In genomic region chr6:127459231-127459641, GRCh38 we compare ENCODE assay signal across 10 cellular contexts. TPM values are rescaled to one million over a fixed set of nuclear protein-coding genes. Genes with fewer than 3 reads are reported as not detected.
DNase-seq lines count a peak whose midpoint lies in the region; TF ChIP-seq lines count a peak whose summit lies in the region.
"Had no signal": no experiment of that assay in that cellular context is flagged by ENCODE, and none has a peak within 500 bp of the region (broad histone marks: within the 10 kb centered on the region; RNA-seq: fewer than 3 reads in every experiment).

Gene KIAA0408, minus strand, starts transcription at chr6:127459389. Its CDS starts 5,408 bp downstream, at chr6:127453981.

- H3K9me3 Mint-ChIP-seq in CD14-positive monocyte: no peaks in the 10 kb centered on the region

- H3K4me3 ChIP-seq in foreskin fibroblast (ENCODE audit: low read depth in 1 of 2, low read length in 2 of 2): peak within 1 kb of the TSS; percentile 18 to 45

- intact Hi-C loops in CD14-positive monocyte (cut with micrococcal nuclease): loop anchor here in 1 of 2 donors (10.0 kb wide), 1 partner anchor 56 kb away; the partner anchor contains the start of gene MTCL3

- H3K36me3 Mint-ChIP-seq in CD14-positive monocyte: no peaks in the 10 kb centered on the region

- H3K27ac Mint-ChIP-seq in CD14-positive monocyte: peak within 1 kb of the TSS in 6 of 7 donors; percentile 53 to 95 (median 88)

- TF ChIP-seq CTCF in CD14-positive monocyte (IDR thresholded peaks at IDR 0.05) (no peak), foreskin fibroblast (IDR thresholded peaks at IDR 0.05; ENCODE audit: low read depth, low read length) (no peak)

- DNase-seq in CD14-positive monocyte (ENCODE audit: low spot score) (no peak), RPMI7951 (ENCODE audit: low read depth) (peak; percentile 65), foreskin fibroblast (peak; percentile 55 to 83), pons (ENCODE audit: low spot score) (peak; percentile 39), NCI-H526 (lab: John Stamatoyannopoulos, UW) (no peak), NCI-H2081 (lab: John Stamatoyannopoulos, UW) (no peak), HT-29 (ENCODE audit: low spot score) (no peak), SKM-1 treated with dmso at 0.1 percent for 144 hours (lab: John Stamatoyannopoulos, UW; ENCODE audit: unreplicated experiment) (no peak)
- DNase-seq: NCI-H1048; stimulated activated naive CD4-positive, alpha-beta T cell treated with Interleukin-2 at 50 U/mL for 16 hours had no signal

- peaks cover 35% of the 10 kb centered on the region for H3K4me1 Mint-ChIP-seq in CD14-positive monocyte

- peak within 1 kb of the TSS in 1 of 2 donors; percentile 34 for H3K4me3 Mint-ChIP-seq in CD14-positive monocyte

- peaks cover 0 to 2% (median 0%) of the 10 kb centered on the region in 3 donors for H3K27me3 Mint-ChIP-seq in CD14-positive monocyte (ENCODE audit: low read depth in 3 of 3)

RNA-seq across cellular contexts. Expression of gene KIAA0408, which starts in this region (rescaled TPM):
- not detected for polyA plus RNA-seq in CD14-positive monocyte
- total RNA-seq in RPMI7951 (2014; rRNA removed; shearing (Covaris generic)): 2.5 and 2.6 TPM in 2 replicates
- total RNA-seq in HT-29 (2014; rRNA removed; shearing (Covaris generic)): not detected in 2 replicates

Comparison
In these comparisons a context has a peak if more than half of its experiments do, and no peak if none do; other contexts are left out.
1. DNase-seq: peak in RPMI7951 (single experiment), foreskin fibroblast (2 of 2) and pons (single experiment); none in CD14-positive monocyte (single experiment), NCI-H526 (0 of 2), NCI-H2081 (0 of 2), HT-29 (single experiment) and SKM-1 treated with dmso at 0.1 percent for 144 hours (single experiment).